8 cellular contexts compared by ENCODE assay signal in genomic region chr9:112348257-112348992, GRCh38.
A peak's percentile ranks its signal among the peaks of the same experiment; 100 is the strongest.
DNase-seq lines count a peak whose midpoint lies in the region; ATAC-seq and TF ChIP-seq lines count a peak whose summit lies in the region.

No MANE protein-coding gene starts in this region.

- H3K4me3 ChIP-seq in muscle layer of duodenum (ENCODE audit: low read depth in 1 of 2, low read length in 2 of 2), result peak overlapping the region; percentile 65 to 75

- no peaks in the 10 kb centered on the region for H3K4me1 ChIP-seq in muscle layer of duodenum (ENCODE audit: control insufficient read depth in 1 of 2, insufficient read depth in 2 of 2, low read length in 2 of 2)

- no peak for ATAC-seq in HG03442 (IDR thresholded peaks at IDR 0.05; ENCODE audit: unreplicated experiment)
- ATAC-seq in GM19395 (IDR thresholded peaks at IDR 0.05; ENCODE audit: unreplicated experiment), result no peak

- H3K9me3 ChIP-seq in muscle layer of duodenum (ENCODE audit: control insufficient read depth in 1 of 2, low read length in 2 of 2), result no peaks in the 10 kb centered on the region

- H3K27ac ChIP-seq in muscle layer of duodenum (ENCODE audit: low read length), result peak overlapping the region; percentile 49

- no peak for TF ChIP-seq POLR2A in erythroblast (IDR thresholded peaks at IDR 0.05; ENCODE audit: low read length)

- DNase-seq in COLO829 (ENCODE audit: low spot score) (peak; percentile 73), MV-4-11 (lab: John Stamatoyannopoulos, UW) (peak; percentile 53), activated T-cell treated with anti-CD3 and anti-CD28 coated beads for 48 hours (ENCODE audit: low read depth) (peak; percentile 69), erythroblast (lab: John Stamatoyannopoulos, UW) (peak; percentile 48 to 53)
- DNase-seq in stimulated activated CD8-positive, alpha-beta memory T cell treated with anti-CD3 and anti-CD28 coated beads, Interleukin-4, amount 100 ng/mL, for 24 hours (ENCODE audit: low read depth), result peak; percentile 66

- H3K36me3 ChIP-seq in muscle layer of duodenum (ENCODE audit: control insufficient read depth in 1 of 2, insufficient read depth in 2 of 2, low read length in 2 of 2), result no peaks in the 10 kb centered on the region

- H3K27me3 ChIP-seq in muscle layer of duodenum (ENCODE audit: low read depth, low read length), result no peaks in the 10 kb centered on the region
